ENCODE assay signal across 2 cellular contexts in the genomic region with DNA sequence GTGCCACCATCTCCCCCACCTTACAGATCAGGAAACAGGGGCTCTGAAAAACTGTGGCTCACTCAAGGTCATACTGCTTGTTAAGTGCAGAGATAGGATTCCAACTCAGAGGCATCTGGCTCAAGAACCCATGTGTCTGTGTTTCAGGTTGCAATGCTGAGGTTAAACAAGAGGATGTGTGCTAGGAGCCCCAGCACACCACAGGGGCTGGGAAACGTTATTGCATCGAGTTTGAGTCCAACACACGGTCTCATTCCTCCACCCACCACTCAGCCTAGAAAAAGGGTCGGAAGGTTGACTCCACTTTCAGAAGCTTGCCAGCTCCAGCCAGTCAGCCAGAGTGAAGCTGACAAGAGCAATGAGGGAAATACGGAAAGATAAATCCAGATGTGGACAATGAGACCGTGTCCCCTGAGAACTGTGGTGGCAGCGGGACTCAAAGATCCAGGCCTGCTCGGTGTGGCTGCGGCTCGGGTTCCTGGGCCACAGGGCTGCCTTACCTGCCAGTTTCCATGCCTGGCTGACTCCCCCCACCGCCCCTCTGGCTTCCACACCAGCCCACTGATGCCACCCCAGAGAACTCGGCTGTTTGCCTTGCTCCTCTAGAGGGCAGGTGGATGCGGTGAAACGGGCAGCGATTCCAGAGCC. TPM values are rescaled to one million over a fixed set of nuclear protein-coding genes. Genes with fewer than 3 reads are reported as not detected.
"Had no signal": no experiment of that assay in that cellular context is flagged by ENCODE, and none has a peak within 500 bp of the region (broad histone marks: within the 10 kb centered on the region; RNA-seq: fewer than 3 reads in every experiment).

No MANE protein-coding gene starts in this region.

RNA-seq across cellular contexts. Expression of gene NPIPA8, which starts 33.4 kb away (rescaled TPM):
- total RNA-seq: LHCN-M2, NCI-H460 had no signal
